Comparison of ENCODE assay signal across 26 cellular contexts in genomic region chr6:122005661-122006060, GRCh38.
DNase-seq lines count a peak whose midpoint lies in the region; ATAC-seq and TF ChIP-seq lines count a peak whose summit lies in the region.
"Had no signal": no experiment of that assay in that cellular context is flagged by ENCODE, and none has a peak within 500 bp of the region (broad histone marks: within the 10 kb centered on the region; RNA-seq: fewer than 3 reads in every experiment).

No MANE protein-coding gene starts in this region.

- H3K79me1 ChIP-seq in neuronal stem cell (ENCODE audit: low read depth, low read length), result no peaks in the 10 kb centered on the region

- no peaks in the 10 kb centered on the region for H4K20me1 ChIP-seq in SK-N-SH (ENCODE audit: insufficient read depth)

- no peak overlapping the region for H4K8ac ChIP-seq in neuronal stem cell (ENCODE audit: low read depth, low read length)

- H3K4me3 ChIP-seq in SK-N-SH (ENCODE audit: low read depth in 2 of 2, low read length in 1 of 2) (no peak overlapping the region), choroid plexus epithelial cell (ENCODE audit: low read depth, low read length) (no peak overlapping the region), neuronal stem cell (ENCODE audit: low read length in 2 of 2) (no peak overlapping the region)
- H3K4me3 ChIP-seq: GM23338 had no signal

- TF ChIP-seq RAD21 in SK-N-SH (IDR thresholded peaks at IDR 0.05; ENCODE audit: low read length), result no peak

- H3K4me1 ChIP-seq in SK-N-SH (ENCODE audit: control insufficient read depth in 1 of 2, insufficient read depth in 2 of 2, low read depth in 1 of 2, low read length in 1 of 2), result peaks cover 2 to 12% of the 10 kb centered on the region in 2 experiments; a peak in 3 of 4 replicates
- H3K4me1 ChIP-seq in neuronal stem cell (ENCODE audit: control insufficient read depth in 2 of 2, insufficient read depth in 1 of 2, low read depth in 1 of 2, low read length in 2 of 2), result peaks cover 16 to 23% of the 10 kb centered on the region in 2 donors
- H3K4me1 ChIP-seq: BE2C had no signal

- H3K9me2 ChIP-seq in SK-N-SH, result no peaks in the 10 kb centered on the region

- H3K27me3 ChIP-seq in SK-N-SH (ENCODE audit: insufficient read depth) (no peaks in the 10 kb centered on the region), neuronal stem cell (ENCODE audit: control insufficient read depth in 3 of 3, insufficient read depth in 3 of 3, low read depth in 1 of 3, low read length in 3 of 3) (no peaks in the 10 kb centered on the region)
- H3K27me3 ChIP-seq: BE2C had no signal

- no peak overlapping the region for H3K9ac ChIP-seq in SK-N-SH
- H3K9ac ChIP-seq in neuronal stem cell (ENCODE audit: low read depth, low read length, poor library complexity), result no peak overlapping the region

- no peak for TF ChIP-seq CTCF in SK-N-SH (IDR thresholded peaks at IDR 0.05)
- TF ChIP-seq CTCF in choroid plexus epithelial cell (conservative IDR thresholded peaks at IDR 0.05; ENCODE audit: low read depth, low read length), result no peak

- H3F3A ChIP-seq in SK-N-SH (replicated peaks; ENCODE audit: insufficient read depth), result no peaks in the 10 kb centered on the region

- H2AK5ac ChIP-seq in neuronal stem cell (ENCODE audit: low read depth, low read length), result no peak overlapping the region

- no peaks in the 10 kb centered on the region for H3K79me2 ChIP-seq in SK-N-SH (ENCODE audit: insufficient read depth)

- no peak overlapping the region for H2BK15ac ChIP-seq in neuronal stem cell (ENCODE audit: low read length)

- H3K9me3 ChIP-seq in SK-N-SH (no peaks in the 10 kb centered on the region), neuronal stem cell (replicated peaks in 1 of 2; ENCODE audit: control insufficient read depth in 2 of 2, insufficient read depth in 1 of 2, low read depth in 1 of 2, low read length in 2 of 2) (no peaks in the 10 kb centered on the region)
- H3K9me3 ChIP-seq: BE2C had no signal

- H2AFZ ChIP-seq in SK-N-SH (ENCODE audit: low read depth) (peak overlapping the region; percentile 12; the same call in 1 of the 2 replicates), neuronal stem cell (ENCODE audit: low read length) (peak overlapping the region; percentile 14)
- H2AFZ ChIP-seq: GM23338 had no signal

- POLR2A ChIA-PET in SK-N-SH (lab: Yijun Ruan, JAX), result no interaction called here

- H3K18ac ChIP-seq in neuronal stem cell (ENCODE audit: low read length), result no peak overlapping the region

- WGBS in SK-N-SH (ENCODE audit: low lambda C conversion rate), result 48% methylated on average over 3 of the region's 3 CpGs
- WGBS in neuronal stem cell (ENCODE audit: extremely low coverage in 2 of 2, insufficient read length in 2 of 2, insufficient replicate concordance in 1 of 2), 2 donors, result no CpG with 5 or more reads among the region's 3 CpGs

- ATAC-seq in SK-N-SH treated with all-trans-retinoic acid at 6 μM for 48 hours, result no peak
- ATAC-seq in GM21825 (IDR thresholded peaks at IDR 0.05; ENCODE audit: unreplicated experiment), result no peak
- ATAC-seq: GM23338 had no signal

- CTCF ChIA-PET in SK-N-SH (lab: Yijun Ruan, JAX), result no interaction called here

- H3K4me2 ChIP-seq in SK-N-SH (no peak overlapping the region), neuronal stem cell (ENCODE audit: insufficient read depth, low read length, poor library complexity, severe bottlenecking) (no peak overlapping the region)

- H3K36me3 ChIP-seq in SK-N-SH (replicated peaks in 1 of 2; ENCODE audit: control insufficient read depth in 1 of 2, insufficient read depth in 2 of 2, low read length in 1 of 2), result no peaks in the 10 kb centered on the region
- no peaks in the 10 kb centered on the region for H3K36me3 ChIP-seq in neuronal stem cell (replicated peaks in 1 of 2; ENCODE audit: control insufficient read depth in 2 of 2, insufficient read depth in 2 of 2, low read length in 2 of 2)
- H3K36me3 ChIP-seq: BE2C had no signal

- no peak for TF ChIP-seq EP300 in SK-N-SH (IDR thresholded peaks at IDR 0.05; ENCODE audit: borderline replicate concordance in 1 of 2, low read depth in 1 of 2, low read length in 1 of 2)

- H2BK120ac ChIP-seq in neuronal stem cell (ENCODE audit: low read depth, low read length), result no peak overlapping the region

- no peak overlapping the region for H3K4ac ChIP-seq in neuronal stem cell (ENCODE audit: low read length)

- no peak overlapping the region for H2BK12ac ChIP-seq in neuronal stem cell (ENCODE audit: low read length)

- no peak overlapping the region for H4K91ac ChIP-seq in neuronal stem cell (ENCODE audit: low read depth, low read length, poor library complexity)

- no peak overlapping the region for H3K23ac ChIP-seq in neuronal stem cell (ENCODE audit: low read depth, low read length, poor library complexity)

- H3K27ac ChIP-seq in SK-N-SH (ENCODE audit: low read depth in 2 of 2, low read length in 1 of 2) (no peak overlapping the region), neuronal stem cell (replicated peaks; ENCODE audit: low read length) (no peak overlapping the region)
- H3K27ac ChIP-seq: 22Rv1, HL-60 had no signal

- DNase-seq in SK-N-SH, result no peak
- peak; percentile 25 for DNase-seq in choroid plexus epithelial cell (ENCODE audit: low read depth)
- DNase-seq in neuronal stem cell (ENCODE audit: low spot score), result no peak
- DNase-seq in midbrain (lab: John Stamatoyannopoulos, UW), result no peak
- no peak for DNase-seq in superior temporal gyrus (ENCODE audit: extremely low spot score)
- DNase-seq: ACHN; BE2C; Calu3; CD8-positive, alpha-beta memory T cell; DMS79 treated with DMSO at 0.1 percent for 48 hours; H9; NCI-H1092 treated with DMSO at 0.1 percent for 48 hours; NCI-H1436; NCI-H187; NCI-H2081 treated with DMSO at 0.1 percent for 48 hours; NCI-H2171; NCI-H226; NCI-H510A; NCI-H69; Right ventricle myocardium superior; RPMI8226 had no signal

- H3K14ac ChIP-seq in neuronal stem cell (ENCODE audit: low read length), result no peak overlapping the region

- H2BK5ac ChIP-seq in neuronal stem cell (ENCODE audit: low read length), result no peak overlapping the region

TF ChIP-seq in SK-N-SH, 30 proteins besides CTCF, POLR2A, EP300 and RAD21 (continues in another document):
- TF ChIP-seq MEF2A (IDR thresholded peaks at IDR 0.05; ENCODE audit: borderline replicate concordance, low read depth) (no peak), NFIC (IDR thresholded peaks at IDR 0.05; ENCODE audit: borderline replicate concordance) (no peak), GATA2 (CRISPR knock-in tag; IDR thresholded peaks at IDR 0.05) (no peak), USF1 (IDR thresholded peaks at IDR 0.05; ENCODE audit: borderline replicate concordance, low read depth) (no peak), FOXM1 (IDR thresholded peaks at IDR 0.05; ENCODE audit: low read depth) (no peak), RFX5 (IDR thresholded peaks at IDR 0.05; ENCODE audit: low read length) (no peak), SMC3 (IDR thresholded peaks at IDR 0.05; ENCODE audit: low read depth, low read length) (no peak), NRF1 (IDR thresholded peaks at IDR 0.05; ENCODE audit: low read depth, low read length) (no peak), CHD2 (IDR thresholded peaks at IDR 0.05; ENCODE audit: low read length, partially characterized antibody) (no peak), RCOR1 (IDR thresholded peaks at IDR 0.05; ENCODE audit: low read length) (no peak), SIN3A (IDR thresholded peaks at IDR 0.05; ENCODE audit: borderline replicate concordance, low read depth, low read length) (no peak), TEAD4 (IDR thresholded peaks at IDR 0.05; ENCODE audit: borderline replicate concordance, insufficient read depth) (no peak)

TF ChIP-seq in SK-N-SH treated with all-trans-retinoic acid at 6 μM for 48 hours, 23 proteins besides CTCF, POLR2A, EP300 and RAD21 (continues in another document):
- TF ChIP-seq ZFP30 (CRISPR knock-in tag; IDR thresholded peaks at IDR 0.05) (no peak), GLIS3 (CRISPR knock-in tag; IDR thresholded peaks at IDR 0.05) (no peak), OSR1 (CRISPR knock-in tag; IDR thresholded peaks at IDR 0.05) (no peak), SNAI2 (CRISPR knock-in tag; IDR thresholded peaks at IDR 0.05) (no peak), CSDC2 (CRISPR knock-in tag; IDR thresholded peaks at IDR 0.05) (no peak), TSHZ2 (CRISPR knock-in tag; IDR thresholded peaks at IDR 0.05) (no peak), BACH2 (CRISPR knock-in tag; IDR thresholded peaks at IDR 0.05; ENCODE audit: borderline replicate concordance) (no peak), TCF4 (CRISPR knock-in tag; IDR thresholded peaks at IDR 0.05; ENCODE audit: borderline replicate concordance) (no peak), ZC3H10 (CRISPR knock-in tag; IDR thresholded peaks at IDR 0.05) (no peak), ZNF565 (CRISPR knock-in tag; conservative IDR thresholded peaks at IDR 0.05; ENCODE audit: low read depth) (no peak)
